In the genomic region with DNA sequence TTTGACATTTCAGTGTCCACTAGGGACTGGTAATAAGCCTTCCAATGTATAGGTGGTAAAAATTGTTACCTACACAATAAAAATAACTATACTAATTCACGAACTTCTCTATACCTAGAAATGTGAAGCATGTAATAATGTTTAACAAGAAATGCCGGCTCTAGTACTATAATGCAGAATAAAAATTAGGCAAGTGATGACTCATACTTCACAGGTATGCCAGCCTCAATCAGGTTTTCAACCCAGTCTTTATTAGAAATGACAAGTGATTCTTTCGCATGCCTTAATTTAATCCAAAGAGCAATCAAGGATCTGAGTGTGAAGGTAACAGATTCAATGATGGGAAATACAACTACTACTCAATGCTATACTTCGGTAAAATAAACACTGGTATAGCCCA, we compare ENCODE assay signal across 17 cellular contexts.
DNase-seq lines count a peak whose midpoint lies in the region; ATAC-seq and TF ChIP-seq lines count a peak whose summit lies in the region.
"Had no signal": no experiment of that assay in that cellular context is flagged by ENCODE, and none has a peak within 500 bp of the region (broad histone marks: within the 10 kb centered on the region; RNA-seq: fewer than 3 reads in every experiment).

No MANE protein-coding gene starts in this region.

- no peak overlapping the region for H2AFZ ChIP-seq in HCT116 (ENCODE audit: low read depth, low read length, poor library complexity, severe bottlenecking)

- H3K36me3 Mint-ChIP-seq in nephron progenitor cell (ENCODE audit: low read depth): peaks cover 21% of the 10 kb centered on the region
- H3K36me3 Mint-ChIP-seq in activated naive CD4-positive, alpha-beta T cell treated with anti-CD3 and anti-CD28 coated beads, Interleukin-2, amount 10 ng/mL, durations not matched to agents 7 days and 5 days: peaks cover 17% of the 10 kb centered on the region

- peaks cover 34% of the 10 kb centered on the region for H3K4me1 Mint-ChIP-seq in nephron progenitor cell
- H3K4me1 Mint-ChIP-seq in activated naive CD4-positive, alpha-beta T cell treated with anti-CD3 and anti-CD28 coated beads, Interleukin-2, amount 10 ng/mL, durations not matched to agents 7 days and 5 days: peaks cover 40% of the 10 kb centered on the region

- no peak for TF ChIP-seq POLR2A in HCT116 (IDR thresholded peaks at IDR 0.05; ENCODE audit: borderline replicate concordance, extremely low read depth, insufficient read depth, insufficient read length)

- H3K4me2 ChIP-seq in HCT116 (ENCODE audit: low read length): no peak overlapping the region

- no peaks in the 10 kb centered on the region for H3K9me2 ChIP-seq in HCT116 (ENCODE audit: insufficient read depth)

- no peaks in the 10 kb centered on the region for H3K4me1 ChIP-seq in HCT116 (ENCODE audit: control insufficient read depth in 1 of 2, insufficient read depth in 2 of 2, low read length in 2 of 2)

- no peak overlapping the region for H3K9ac ChIP-seq in HCT116 (ENCODE audit: low read length)

- H3K27ac ChIP-seq in HCT116 (ENCODE audit: low read depth, low read length): no peak overlapping the region
- peak overlapping the region; percentile 72 for H3K27ac ChIP-seq in VCaP

- H3K27me3 ChIP-seq in HCT116 (ENCODE audit: insufficient read depth, low read length): no peaks in the 10 kb centered on the region
- H3K27me3 ChIP-seq: MG63 had no signal

- H3K27me3 Mint-ChIP-seq in nephron progenitor cell (ENCODE audit: low read depth, poor library complexity): no peaks in the 10 kb centered on the region
- no peaks in the 10 kb centered on the region for H3K27me3 Mint-ChIP-seq in activated naive CD4-positive, alpha-beta T cell treated with anti-CD3 and anti-CD28 coated beads, Interleukin-2, amount 10 ng/mL, durations not matched to agents 7 days and 5 days
- H3K27me3 Mint-ChIP-seq: CD8-positive, alpha-beta memory T cell had no signal

- TF ChIP-seq RAD21 in HCT116 (IDR thresholded peaks at IDR 0.05; ENCODE audit: low read depth): no peak

- no peak overlapping the region for H3K4me3 ChIP-seq in HCT116 (replicated peaks in 1 of 2; ENCODE audit: low read depth in 1 of 2, low read length in 2 of 2)
- H3K4me3 ChIP-seq: GM12878, MG63 had no signal

- CTCF ChIA-PET in HCT116 (lab: Charles Lee): no interaction called here
- CTCF ChIA-PET in activated naive CD4-positive, alpha-beta T cell treated with anti-CD3 and anti-CD28 coated beads, Interleukin-2, amount 10 ng/mL, durations not matched to agents 7 days and 5 days (lab: Charles Lee): no interaction called here

- no TSS peak for BruUV-seq in HCT116 (replicated peaks; lab: Mats Ljungman, UMichigan)

- no peaks in the 10 kb centered on the region for H3K9me3 ChIP-seq in HCT116 (ENCODE audit: control insufficient read depth in 1 of 2, insufficient read depth in 1 of 2, low read depth in 1 of 2, low read length in 2 of 2)
- H3K9me3 ChIP-seq: MG63 had no signal

- TF ChIP-seq CTCF in HCT116 (IDR thresholded peaks at IDR 0.05 in 2 of 3, conservative IDR thresholded peaks at IDR 0.05 in 1 of 3; ENCODE audit: borderline replicate concordance in 1 of 3, insufficient read depth in 1 of 3, low read depth in 2 of 3, low read length in 2 of 3): no peak
- no peak for TF ChIP-seq CTCF in VCaP (conservative IDR thresholded peaks at IDR 0.05)
- TF ChIP-seq CTCF in nephron progenitor cell (IDR thresholded peaks at IDR 0.05): no peak

- H4K20me1 ChIP-seq in HCT116 (ENCODE audit: insufficient read depth): no peaks in the 10 kb centered on the region

- no peaks in the 10 kb centered on the region for H3K9me3 Mint-ChIP-seq in nephron progenitor cell
- no peaks in the 10 kb centered on the region for H3K9me3 Mint-ChIP-seq in activated naive CD4-positive, alpha-beta T cell treated with anti-CD3 and anti-CD28 coated beads, Interleukin-2, amount 10 ng/mL, durations not matched to agents 7 days and 5 days
- H3K9me3 Mint-ChIP-seq: CD8-positive, alpha-beta memory T cell had no signal

- peak; percentile 49 for DNase-seq in DMS53 (lab: John Stamatoyannopoulos, UW)
- no peak for DNase-seq in DMS53 treated with DMSO at 0.1 percent for 48 hours (lab: John Stamatoyannopoulos, UW; ENCODE audit: unreplicated experiment)
- no peak for DNase-seq in HCT116 (ENCODE audit: low read depth, low spot score)
- DNase-seq in nephron progenitor cell: no peak
- no peak for DNase-seq in activated naive CD4-positive, alpha-beta T cell treated with anti-CD3 and anti-CD28 coated beads, Interleukin-2, amount 10 ng/mL, durations not matched to agents 7 days and 5 days
- no peak for DNase-seq in DMS79 (lab: John Stamatoyannopoulos, UW)
- DNase-seq in activated effector memory CD4-positive, alpha-beta T cell treated with Interleukin-2 at 50 U/mL for 16 hours: no peak
- DNase-seq: CD8-positive, alpha-beta memory T cell; GDM1; MG63; NCI-H1092; NCI-H146; NCI-H2081; NCI-H524 treated with DMSO at 0.1 percent for 48 hours had no signal

- peaks cover 67% of the 10 kb centered on the region for H3K79me2 ChIP-seq in HCT116 (ENCODE audit: insufficient read depth, low read length)

- no peak overlapping the region for H3K4me3 Mint-ChIP-seq in nephron progenitor cell
- no peak overlapping the region for H3K4me3 Mint-ChIP-seq in activated naive CD4-positive, alpha-beta T cell treated with anti-CD3 and anti-CD28 coated beads, Interleukin-2, amount 10 ng/mL, durations not matched to agents 7 days and 5 days

- POLR2A ChIA-PET in HCT116 (lab: Charles Lee): no interaction called here

- peak overlapping the region; percentile 11 for H3K27ac Mint-ChIP-seq in nephron progenitor cell
- H3K27ac Mint-ChIP-seq in activated naive CD4-positive, alpha-beta T cell treated with anti-CD3 and anti-CD28 coated beads, Interleukin-2, amount 10 ng/mL, durations not matched to agents 7 days and 5 days: no peak overlapping the region

- H3K36me3 ChIP-seq in HCT116 (ENCODE audit: control insufficient read depth in 1 of 2, insufficient read depth in 2 of 2, low read length in 2 of 2): no peaks in the 10 kb centered on the region
- H3K36me3 ChIP-seq: MG63 had no signal

- ATAC-seq in HCT116: no peak
- ATAC-seq: HepG2 had no signal

- intact Hi-C loops in HCT116 (cut with micrococcal nuclease): no loop called here

- RAD21 ChIA-PET in HCT116 (lab: Charles Lee; ENCODE audit: low non-redundant PET in 1 of 2, low total read pairs in 2 of 2, uncharacterized antibody in 2 of 2, unreplicated experiment in 2 of 2): no interaction called here

TF ChIP-seq in HCT116, 20 proteins besides CTCF, POLR2A, EP300 and RAD21:
- 0 out of 2 replicates have a peak, but pooled peaks have one; percentile 9 for TF ChIP-seq FOSL1 (IDR thresholded peaks at IDR 0.05; ENCODE audit: low read depth)
- TF ChIP-seq ZNF274 (IDR thresholded peaks at IDR 0.05; ENCODE audit: low read depth, low read length): no peak
TF ChIP-seq in HCT116: peak in this region for 1.
